Comparison of ENCODE assay signal across 29 cellular contexts in the genomic region with DNA sequence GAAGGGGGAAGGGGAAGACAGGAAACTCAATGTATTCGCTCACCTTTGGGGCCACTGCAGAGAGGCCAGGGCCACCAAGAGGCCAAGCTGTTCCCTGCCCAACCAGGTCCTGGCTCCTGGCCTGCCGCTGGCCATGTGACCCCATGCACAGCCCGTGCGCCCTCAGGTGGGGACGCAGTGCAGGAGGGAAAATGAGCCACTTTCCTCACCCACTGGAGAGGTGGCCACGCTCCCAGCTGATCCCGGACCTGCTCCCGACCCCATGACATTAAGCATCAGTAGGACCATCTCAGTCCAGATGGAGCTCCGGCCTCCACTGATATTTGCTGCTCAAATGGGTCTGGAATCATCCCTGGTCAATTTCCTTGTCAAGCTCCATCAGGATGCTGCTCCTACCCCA.
"Had no signal": no experiment of that assay in that cellular context is flagged by ENCODE, and none has a peak within 500 bp of the region (broad histone marks: within the 10 kb centered on the region; RNA-seq: fewer than 3 reads in every experiment).

No MANE protein-coding gene starts in this region.

- ATAC-seq: activated naive CD8-positive, alpha-beta T cell treated with anti-CD3 and anti-CD28 coated beads, Interleukin-2, amount 50 U/mL, for 24 hours; activated T-cell treated with anti-CD3 and anti-CD28 coated beads, Interleukin-2, amount 50 U/mL, for 4 hours; activated T-helper 17 cell treated with anti-CD3 and anti-CD28 coated beads, Interleukin-2, amount 50 U/mL, for 72 hours; body of pancreas; effector memory CD8-positive, alpha-beta T cell; foreskin keratinocyte; gastrocnemius medialis; heart left ventricle had no signal

- DNase-seq: activated CD4-positive, alpha-beta memory T cell treated with anti-CD3 and anti-CD28 coated beads, Interleukin-2, amount 10 ng/mL, durations not matched to agents 7 days and 5 days; activated CD4-positive, alpha-beta T cell treated with anti-CD3 and anti-CD28 coated beads for 1 hour; activated CD4-positive, alpha-beta T cell treated with anti-CD3 and anti-CD28 coated beads for 4 hours; activated CD4-positive, alpha-beta T cell treated with anti-CD3 and anti-CD28 coated beads, Interleukin-2, amount 10 ng/mL, durations not matched to agents 7 days and 5 days; activated CD4-positive, alpha-beta T cell treated with anti-CD3 and anti-CD28 coated beads, Interleukin-2, amount 50 U/mL, for 4 hours; activated effector memory CD4-positive, alpha-beta T cell treated with anti-CD3 and anti-CD28 coated beads, Interleukin-2, amount 50 U/mL, for 16 hours; activated naive CD4-positive, alpha-beta T cell treated with anti-CD3 and anti-CD28 coated beads for 36 hours; activated naive CD8-positive, alpha-beta T cell treated with anti-CD3 and anti-CD28 coated beads for 36 hours; activated naive CD8-positive, alpha-beta T cell treated with anti-CD3 and anti-CD28 coated beads, Interleukin-2, amount 50 U/mL, for 24 hours; activated T-cell treated with anti-CD3 and anti-CD28 coated beads, Interleukin-2, amount 50 U/mL, for 4 hours; adrenal gland; amygdala; aorta; body of pancreas; cortex of kidney; dermis blood vessel endothelial cell; effector CD4-positive, alpha-beta T cell; effector memory CD8-positive, alpha-beta T cell; erythroblast; foreskin keratinocyte; gastrocnemius medialis; glutamatergic neuron; heart left ventricle; T-helper 2 cell had no signal

- H3K4me1 Mint-ChIP-seq: activated CD4-positive, alpha-beta memory T cell treated with anti-CD3 and anti-CD28 coated beads, Interleukin-2, amount 10 ng/mL, durations not matched to agents 7 days and 5 days; activated CD4-positive, alpha-beta T cell treated with anti-CD3 and anti-CD28 coated beads, Interleukin-2, amount 10 ng/mL, durations not matched to agents 7 days and 5 days; activated naive CD4-positive, alpha-beta T cell treated with anti-CD3 and anti-CD28 coated beads, Interleukin-2, amount 50 U/mL, for 24 hours; activated naive CD8-positive, alpha-beta T cell treated with anti-CD3 and anti-CD28 coated beads for 36 hours; activated naive CD8-positive, alpha-beta T cell treated with anti-CD3 and anti-CD28 coated beads, Interleukin-2, amount 50 U/mL, for 24 hours; activated T-helper 17 cell treated with anti-CD3 and anti-CD28 coated beads, Interleukin-2, amount 50 U/mL, for 72 hours; central memory CD8-positive, alpha-beta T cell had no signal

- H3K27ac Mint-ChIP-seq: activated CD4-positive, alpha-beta memory T cell treated with anti-CD3 and anti-CD28 coated beads, Interleukin-2, amount 10 ng/mL, durations not matched to agents 7 days and 5 days; activated CD4-positive, alpha-beta T cell treated with anti-CD3 and anti-CD28 coated beads, Interleukin-2, amount 10 ng/mL, durations not matched to agents 7 days and 5 days; activated naive CD4-positive, alpha-beta T cell treated with anti-CD3 and anti-CD28 coated beads for 36 hours; activated naive CD4-positive, alpha-beta T cell treated with anti-CD3 and anti-CD28 coated beads, Interleukin-2, amount 50 U/mL, for 24 hours; activated naive CD8-positive, alpha-beta T cell treated with anti-CD3 and anti-CD28 coated beads for 36 hours; activated naive CD8-positive, alpha-beta T cell treated with anti-CD3 and anti-CD28 coated beads, Interleukin-2, amount 50 U/mL, for 24 hours; activated T-helper 17 cell treated with anti-CD3 and anti-CD28 coated beads, Interleukin-2, amount 50 U/mL, for 72 hours; effector memory CD8-positive, alpha-beta T cell had no signal

- H3K4me3 Mint-ChIP-seq: activated CD4-positive, alpha-beta memory T cell treated with anti-CD3 and anti-CD28 coated beads, Interleukin-2, amount 10 ng/mL, durations not matched to agents 7 days and 5 days; activated CD4-positive, alpha-beta T cell treated with anti-CD3 and anti-CD28 coated beads, Interleukin-2, amount 10 ng/mL, durations not matched to agents 7 days and 5 days; activated naive CD4-positive, alpha-beta T cell treated with anti-CD3 and anti-CD28 coated beads for 36 hours; activated naive CD4-positive, alpha-beta T cell treated with anti-CD3 and anti-CD28 coated beads, Interleukin-2, amount 50 U/mL, for 24 hours; activated naive CD8-positive, alpha-beta T cell treated with anti-CD3 and anti-CD28 coated beads for 36 hours; activated naive CD8-positive, alpha-beta T cell treated with anti-CD3 and anti-CD28 coated beads, Interleukin-2, amount 50 U/mL, for 24 hours; activated T-cell treated with anti-CD3 and anti-CD28 coated beads, Interleukin-2, amount 50 U/mL, for 4 hours; activated T-helper 17 cell treated with anti-CD3 and anti-CD28 coated beads, Interleukin-2, amount 50 U/mL, for 72 hours; central memory CD8-positive, alpha-beta T cell; effector memory CD8-positive, alpha-beta T cell had no signal

- H3K36me3 ChIP-seq: cardiac muscle cell, gastrocnemius medialis had no signal

- H3K9me3 ChIP-seq: adrenal gland, body of pancreas, esophagus muscularis mucosa, gastrocnemius medialis, heart left ventricle had no signal

- H3K27ac ChIP-seq: adrenal gland, body of pancreas, cardiac muscle cell, esophagus muscularis mucosa, foreskin keratinocyte, gastrocnemius medialis, heart left ventricle had no signal

- H3K27me3 Mint-ChIP-seq: activated CD4-positive, alpha-beta memory T cell treated with anti-CD3 and anti-CD28 coated beads, Interleukin-2, amount 10 ng/mL, durations not matched to agents 7 days and 5 days had no signal

- H3K9me3 Mint-ChIP-seq: activated CD4-positive, alpha-beta memory T cell treated with anti-CD3 and anti-CD28 coated beads, Interleukin-2, amount 10 ng/mL, durations not matched to agents 7 days and 5 days; activated CD4-positive, alpha-beta T cell treated with anti-CD3 and anti-CD28 coated beads, Interleukin-2, amount 10 ng/mL, durations not matched to agents 7 days and 5 days; activated naive CD4-positive, alpha-beta T cell treated with anti-CD3 and anti-CD28 coated beads for 36 hours; activated naive CD4-positive, alpha-beta T cell treated with anti-CD3 and anti-CD28 coated beads, Interleukin-2, amount 50 U/mL, for 24 hours; activated naive CD8-positive, alpha-beta T cell treated with anti-CD3 and anti-CD28 coated beads for 36 hours; activated naive CD8-positive, alpha-beta T cell treated with anti-CD3 and anti-CD28 coated beads, Interleukin-2, amount 50 U/mL, for 24 hours; activated T-cell treated with anti-CD3 and anti-CD28 coated beads, Interleukin-2, amount 50 U/mL, for 4 hours; activated T-helper 17 cell treated with anti-CD3 and anti-CD28 coated beads, Interleukin-2, amount 50 U/mL, for 72 hours; central memory CD8-positive, alpha-beta T cell; effector memory CD8-positive, alpha-beta T cell had no signal

- H3K4me3 ChIP-seq: adrenal gland, body of pancreas, cardiac muscle cell, esophagus muscularis mucosa, gastrocnemius medialis, heart left ventricle had no signal

- H3K36me3 Mint-ChIP-seq: activated naive CD4-positive, alpha-beta T cell treated with anti-CD3 and anti-CD28 coated beads, Interleukin-2, amount 50 U/mL, for 24 hours; activated naive CD8-positive, alpha-beta T cell treated with anti-CD3 and anti-CD28 coated beads for 36 hours had no signal

- H3K27me3 ChIP-seq: adrenal gland, body of pancreas, cardiac muscle cell, esophagus muscularis mucosa, foreskin keratinocyte, gastrocnemius medialis, heart left ventricle had no signal

- H3K4me1 ChIP-seq: adrenal gland, foreskin keratinocyte, gastrocnemius medialis had no signal
